1 cellular context compared by ENCODE assay signal in the genomic region with DNA sequence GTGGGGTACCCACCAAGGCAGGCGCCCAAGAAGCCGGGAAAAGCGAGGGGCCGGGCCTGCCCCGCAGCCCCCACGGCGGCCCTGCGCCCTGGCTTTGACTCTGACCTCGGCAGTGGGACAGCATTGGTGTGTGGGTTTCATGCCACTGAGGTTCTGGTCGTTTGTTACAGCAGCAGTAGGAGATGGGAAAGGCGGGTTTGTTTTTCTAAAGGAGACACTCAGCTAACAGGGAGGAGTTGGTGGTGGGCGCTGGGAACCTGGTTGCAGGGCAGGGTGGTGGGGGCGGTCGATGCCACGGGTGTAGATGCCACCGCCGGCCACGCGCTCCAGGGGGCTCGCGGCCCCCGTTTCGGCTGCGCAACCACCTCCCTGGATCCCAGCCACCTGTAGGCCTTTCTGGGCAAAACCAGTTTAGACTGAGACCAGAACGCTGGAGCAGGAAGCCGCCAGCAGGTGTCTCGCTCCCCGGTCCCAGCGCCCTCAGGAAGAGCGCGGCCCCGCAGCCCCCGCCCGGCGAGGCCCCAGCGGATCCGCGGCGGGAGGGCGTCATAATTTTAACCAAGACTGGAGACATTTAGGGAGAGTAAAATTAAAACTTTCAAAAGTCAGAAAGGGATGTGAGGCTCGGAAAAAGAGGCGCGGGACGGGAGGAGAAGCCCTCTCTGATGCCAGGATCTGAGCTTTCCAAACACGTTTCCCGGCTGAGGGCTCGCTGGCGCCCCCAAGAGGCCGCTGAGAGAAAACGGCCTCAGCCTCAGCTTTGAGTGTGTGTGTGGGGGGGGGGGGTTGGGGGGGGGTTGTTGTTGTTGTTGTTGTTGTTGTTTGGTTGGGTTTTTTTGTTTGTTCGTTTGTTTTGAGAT.
TF ChIP-seq lines count a peak whose summit lies in the region.

No MANE protein-coding gene starts in this region.

TF ChIP-seq in HepG2, 621 proteins besides CTCF, POLR2A, EP300 and RAD21 (continued from another document and continues in another):
- TF ChIP-seq GMEB1 (CRISPR knock-in tag; IDR thresholded peaks at IDR 0.05; ENCODE audit: borderline replicate concordance) (no peak), ZNF275 (CRISPR knock-in tag; IDR thresholded peaks at IDR 0.05; ENCODE audit: borderline replicate concordance) (0 out of 2 replicates have a peak, but pooled peaks have one; percentile 49), AGO1 (IDR thresholded peaks at IDR 0.05; ENCODE audit: low read depth, low read length, poor library complexity, severe bottlenecking) (no peak), ZNF564 (CRISPR knock-in tag; IDR thresholded peaks at IDR 0.05) (no peak), MIER3 (CRISPR knock-in tag; IDR thresholded peaks at IDR 0.05; ENCODE audit: borderline replicate concordance) (no peak), ZNF644 (CRISPR knock-in tag; IDR thresholded peaks at IDR 0.05; ENCODE audit: low read depth) (no peak), ETV6 (CRISPR knock-in tag; conservative IDR thresholded peaks at IDR 0.05) (no peak), SATB2 (CRISPR knock-in tag; IDR thresholded peaks at IDR 0.05) (no peak), MTA1 (CRISPR knock-in tag; IDR thresholded peaks at IDR 0.05; ENCODE audit: borderline replicate concordance) (no peak), SMAD9 (CRISPR knock-in tag; IDR thresholded peaks at IDR 0.05) (no peak), ZBTB3 (CRISPR knock-in tag; IDR thresholded peaks at IDR 0.05; ENCODE audit: borderline replicate concordance, low read depth) (no peak), TCF7 (IDR thresholded peaks at IDR 0.05; ENCODE audit: low read depth) (no peak), NRL (CRISPR knock-in tag; IDR thresholded peaks at IDR 0.05; ENCODE audit: borderline replicate concordance) (no peak), SIX4 (CRISPR knock-in tag; IDR thresholded peaks at IDR 0.05) (no peak), NPAS2 (CRISPR knock-in tag; IDR thresholded peaks at IDR 0.05; ENCODE audit: borderline replicate concordance) (no peak), RFXAP (CRISPR knock-in tag; IDR thresholded peaks at IDR 0.05; ENCODE audit: borderline replicate concordance) (no peak), ZNF484 (CRISPR knock-in tag; IDR thresholded peaks at IDR 0.05; ENCODE audit: borderline replicate concordance, low read depth) (no peak), NBN (conservative IDR thresholded peaks at IDR 0.05) (no peak), SMAD3 (CRISPR knock-in tag; IDR thresholded peaks at IDR 0.05) (no peak), THAP11 (CRISPR knock-in tag; IDR thresholded peaks at IDR 0.05) (peak; percentile 46), CBFB (CRISPR knock-in tag; IDR thresholded peaks at IDR 0.05) (no peak), PHB2 (IDR thresholded peaks at IDR 0.05; ENCODE audit: partially characterized antibody) (no peak), ZNF674 (CRISPR knock-in tag; IDR thresholded peaks at IDR 0.05; ENCODE audit: low read depth) (no peak), ZNF121 (CRISPR knock-in tag; IDR thresholded peaks at IDR 0.05) (peak; percentile 91), PAX8 (CRISPR knock-in tag; IDR thresholded peaks at IDR 0.05; ENCODE audit: borderline replicate concordance) (no peak), ZNF20 (CRISPR knock-in tag; IDR thresholded peaks at IDR 0.05) (no peak), ZNF792 (CRISPR knock-in tag; IDR thresholded peaks at IDR 0.05) (no peak), ZBTB7B (CRISPR knock-in tag; IDR thresholded peaks at IDR 0.05) (peak; percentile 76; the same call in 1 of the 2 replicates), SMARCE1 (IDR thresholded peaks at IDR 0.05; ENCODE audit: borderline replicate concordance) (no peak), ZFP91 (CRISPR knock-in tag; IDR thresholded peaks at IDR 0.05; ENCODE audit: borderline replicate concordance) (peak; percentile 51; the same call in 1 of the 2 replicates), ZSCAN12 (CRISPR knock-in tag; IDR thresholded peaks at IDR 0.05) (no peak), ZNF446 (CRISPR knock-in tag; IDR thresholded peaks at IDR 0.05) (no peak), ZFP36 (IDR thresholded peaks at IDR 0.05; ENCODE audit: borderline replicate concordance, low read depth, low read length, partially characterized antibody) (no peak), BRD4 (CRISPR knock-in tag; IDR thresholded peaks at IDR 0.05) (no peak), IRX3 (CRISPR knock-in tag; IDR thresholded peaks at IDR 0.05; ENCODE audit: borderline replicate concordance, low read depth) (no peak), ZBTB49 (CRISPR knock-in tag; IDR thresholded peaks at IDR 0.05; ENCODE audit: borderline replicate concordance) (no peak), FOXM1 (CRISPR knock-in tag; IDR thresholded peaks at IDR 0.05) (no peak), NFE2L1 (CRISPR knock-in tag; IDR thresholded peaks at IDR 0.05; ENCODE audit: borderline replicate concordance) (no peak), ZZZ3 (CRISPR knock-in tag; IDR thresholded peaks at IDR 0.05; ENCODE audit: borderline replicate concordance) (no peak), ELF4 (CRISPR knock-in tag; IDR thresholded peaks at IDR 0.05; ENCODE audit: borderline replicate concordance) (no peak)
- TF ChIP-seq, protein P1, sequence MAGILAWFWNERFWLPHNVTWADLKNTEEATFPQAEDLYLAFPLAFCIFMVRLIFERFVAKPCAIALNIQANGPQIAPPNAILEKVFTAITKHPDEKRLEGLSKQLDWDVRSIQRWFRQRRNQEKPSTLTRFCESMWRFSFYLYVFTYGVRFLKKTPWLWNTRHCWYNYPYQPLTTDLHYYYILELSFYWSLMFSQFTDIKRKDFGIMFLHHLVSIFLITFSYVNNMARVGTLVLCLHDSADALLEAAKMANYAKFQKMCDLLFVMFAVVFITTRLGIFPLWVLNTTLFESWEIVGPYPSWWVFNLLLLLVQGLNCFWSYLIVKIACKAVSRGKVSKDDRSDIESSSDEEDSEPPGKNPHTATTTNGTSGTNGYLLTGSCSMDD (CRISPR knock-in tag; IDR thresholded peaks at IDR 0.05), result no peak
- TF ChIP-seq, protein P2, sequence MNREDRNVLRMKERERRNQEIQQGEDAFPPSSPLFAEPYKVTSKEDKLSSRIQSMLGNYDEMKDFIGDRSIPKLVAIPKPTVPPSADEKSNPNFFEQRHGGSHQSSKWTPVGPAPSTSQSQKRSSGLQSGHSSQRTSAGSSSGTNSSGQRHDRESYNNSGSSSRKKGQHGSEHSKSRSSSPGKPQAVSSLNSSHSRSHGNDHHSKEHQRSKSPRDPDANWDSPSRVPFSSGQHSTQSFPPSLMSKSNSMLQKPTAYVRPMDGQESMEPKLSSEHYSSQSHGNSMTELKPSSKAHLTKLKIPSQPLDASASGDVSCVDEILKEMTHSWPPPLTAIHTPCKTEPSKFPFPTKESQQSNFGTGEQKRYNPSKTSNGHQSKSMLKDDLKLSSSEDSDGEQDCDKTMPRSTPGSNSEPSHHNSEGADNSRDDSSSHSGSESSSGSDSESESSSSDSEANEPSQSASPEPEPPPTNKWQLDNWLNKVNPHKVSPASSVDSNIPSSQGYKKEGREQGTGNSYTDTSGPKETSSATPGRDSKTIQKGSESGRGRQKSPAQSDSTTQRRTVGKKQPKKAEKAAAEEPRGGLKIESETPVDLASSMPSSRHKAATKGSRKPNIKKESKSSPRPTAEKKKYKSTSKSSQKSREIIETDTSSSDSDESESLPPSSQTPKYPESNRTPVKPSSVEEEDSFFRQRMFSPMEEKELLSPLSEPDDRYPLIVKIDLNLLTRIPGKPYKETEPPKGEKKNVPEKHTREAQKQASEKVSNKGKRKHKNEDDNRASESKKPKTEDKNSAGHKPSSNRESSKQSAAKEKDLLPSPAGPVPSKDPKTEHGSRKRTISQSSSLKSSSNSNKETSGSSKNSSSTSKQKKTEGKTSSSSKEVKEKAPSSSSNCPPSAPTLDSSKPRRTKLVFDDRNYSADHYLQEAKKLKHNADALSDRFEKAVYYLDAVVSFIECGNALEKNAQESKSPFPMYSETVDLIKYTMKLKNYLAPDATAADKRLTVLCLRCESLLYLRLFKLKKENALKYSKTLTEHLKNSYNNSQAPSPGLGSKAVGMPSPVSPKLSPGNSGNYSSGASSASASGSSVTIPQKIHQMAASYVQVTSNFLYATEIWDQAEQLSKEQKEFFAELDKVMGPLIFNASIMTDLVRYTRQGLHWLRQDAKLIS (CRISPR knock-in tag; IDR thresholded peaks at IDR 0.05), result no peak
- TF ChIP-seq, protein P3, sequence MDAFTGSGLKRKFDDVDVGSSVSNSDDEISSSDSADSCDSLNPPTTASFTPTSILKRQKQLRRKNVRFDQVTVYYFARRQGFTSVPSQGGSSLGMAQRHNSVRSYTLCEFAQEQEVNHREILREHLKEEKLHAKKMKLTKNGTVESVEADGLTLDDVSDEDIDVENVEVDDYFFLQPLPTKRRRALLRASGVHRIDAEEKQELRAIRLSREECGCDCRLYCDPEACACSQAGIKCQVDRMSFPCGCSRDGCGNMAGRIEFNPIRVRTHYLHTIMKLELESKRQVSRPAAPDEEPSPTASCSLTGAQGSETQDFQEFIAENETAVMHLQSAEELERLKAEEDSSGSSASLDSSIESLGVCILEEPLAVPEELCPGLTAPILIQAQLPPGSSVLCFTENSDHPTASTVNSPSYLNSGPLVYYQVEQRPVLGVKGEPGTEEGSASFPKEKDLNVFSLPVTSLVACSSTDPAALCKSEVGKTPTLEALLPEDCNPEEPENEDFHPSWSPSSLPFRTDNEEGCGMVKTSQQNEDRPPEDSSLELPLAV (CRISPR knock-in tag; conservative IDR thresholded peaks at IDR 0.05; ENCODE audit: low read depth), result no peak
- TF ChIP-seq, protein P4, sequence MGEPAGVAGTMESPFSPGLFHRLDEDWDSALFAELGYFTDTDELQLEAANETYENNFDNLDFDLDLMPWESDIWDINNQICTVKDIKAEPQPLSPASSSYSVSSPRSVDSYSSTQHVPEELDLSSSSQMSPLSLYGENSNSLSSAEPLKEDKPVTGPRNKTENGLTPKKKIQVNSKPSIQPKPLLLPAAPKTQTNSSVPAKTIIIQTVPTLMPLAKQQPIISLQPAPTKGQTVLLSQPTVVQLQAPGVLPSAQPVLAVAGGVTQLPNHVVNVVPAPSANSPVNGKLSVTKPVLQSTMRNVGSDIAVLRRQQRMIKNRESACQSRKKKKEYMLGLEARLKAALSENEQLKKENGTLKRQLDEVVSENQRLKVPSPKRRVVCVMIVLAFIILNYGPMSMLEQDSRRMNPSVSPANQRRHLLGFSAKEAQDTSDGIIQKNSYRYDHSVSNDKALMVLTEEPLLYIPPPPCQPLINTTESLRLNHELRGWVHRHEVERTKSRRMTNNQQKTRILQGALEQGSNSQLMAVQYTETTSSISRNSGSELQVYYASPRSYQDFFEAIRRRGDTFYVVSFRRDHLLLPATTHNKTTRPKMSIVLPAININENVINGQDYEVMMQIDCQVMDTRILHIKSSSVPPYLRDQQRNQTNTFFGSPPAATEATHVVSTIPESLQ (CRISPR knock-in tag; conservative IDR thresholded peaks at IDR 0.05), result no peak
- TF ChIP-seq, protein P5, sequence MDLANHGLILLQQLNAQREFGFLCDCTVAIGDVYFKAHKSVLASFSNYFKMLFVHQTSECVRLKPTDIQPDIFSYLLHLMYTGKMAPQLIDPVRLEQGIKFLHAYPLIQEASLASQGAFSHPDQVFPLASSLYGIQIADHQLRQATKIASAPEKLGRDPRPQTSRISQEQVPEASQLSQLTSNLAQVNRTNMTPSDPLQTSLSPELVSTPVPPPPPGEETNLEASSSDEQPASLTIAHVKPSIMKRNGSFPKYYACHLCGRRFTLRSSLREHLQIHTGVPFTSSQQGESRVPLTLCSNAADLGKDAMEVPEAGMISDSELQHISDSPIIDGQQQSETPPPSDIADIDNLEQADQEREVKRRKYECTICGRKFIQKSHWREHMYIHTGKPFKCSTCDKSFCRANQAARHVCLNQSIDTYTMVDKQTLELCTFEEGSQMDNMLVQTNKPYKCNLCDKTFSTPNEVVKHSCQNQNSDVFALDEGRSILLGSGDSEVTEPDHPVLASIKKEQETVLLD (CRISPR knock-in tag; IDR thresholded peaks at IDR 0.05; ENCODE audit: low read depth), result no peak
